27 cellular contexts compared by ENCODE assay signal in the genomic region with DNA sequence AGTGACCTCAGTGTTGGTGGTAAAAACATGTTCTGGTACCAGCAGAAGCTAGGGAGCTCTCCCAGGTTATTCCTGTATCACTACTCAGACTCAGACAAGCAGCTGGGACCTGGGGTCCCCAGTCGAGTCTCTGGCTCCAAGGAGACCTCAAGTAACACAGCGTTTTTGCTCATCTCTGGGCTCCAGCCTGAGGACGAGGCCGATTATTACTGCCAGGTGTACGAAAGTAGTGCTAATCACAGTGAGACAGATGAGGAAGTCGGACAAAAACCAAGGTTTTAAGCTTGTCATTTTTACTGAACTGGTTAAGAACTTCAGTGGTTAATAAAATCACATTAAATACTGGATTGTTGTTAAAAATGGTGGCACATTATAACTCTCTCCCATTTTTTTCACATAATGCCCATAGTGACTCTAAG. TPM values are rescaled to one million over a fixed set of nuclear protein-coding genes. Genes with fewer than 3 reads are reported as not detected.
DNase-seq lines count a peak whose midpoint lies in the region; ATAC-seq and TF ChIP-seq lines count a peak whose summit lies in the region.
"Had no signal": no experiment of that assay in that cellular context is flagged by ENCODE, and none has a peak within 500 bp of the region (broad histone marks: within the 10 kb centered on the region; RNA-seq: fewer than 3 reads in every experiment).

No MANE protein-coding gene starts in this region.

- H3K27me3 ChIP-seq in OCI-LY1 (ENCODE audit: insufficient read depth, low read length): no peaks in the 10 kb centered on the region

- H4K20me1 ChIP-seq in OCI-LY1 (ENCODE audit: insufficient read depth, low read length): no peaks in the 10 kb centered on the region

- peak overlapping the region; percentile 58 for H3K9ac ChIP-seq in OCI-LY1 (ENCODE audit: low read length)
- H3K9ac ChIP-seq: SK-N-SH had no signal

- no peaks in the 10 kb centered on the region for H3K9me2 ChIP-seq in OCI-LY1 (ENCODE audit: low read depth, low read length)
- H3K9me2 ChIP-seq: SK-N-SH had no signal

- no peaks in the 10 kb centered on the region for H3F3A ChIP-seq in OCI-LY1 (ENCODE audit: insufficient read depth, low read length)

- H3K36me3 Mint-ChIP-seq in naive B cell: no peaks in the 10 kb centered on the region
- H3K36me3 Mint-ChIP-seq: activated naive CD4-positive, alpha-beta T cell treated with anti-CD3 and anti-CD28 coated beads, Interleukin-2, amount 50 U/mL, for 72 hours; mesothelial cell of epicardium; naive thymus-derived CD8-positive, alpha-beta T cell had no signal

- H3K27ac ChIP-seq in OCI-LY1 (ENCODE audit: low read depth, low read length, poor library complexity, severe bottlenecking): peak overlapping the region; percentile 96
- no peak overlapping the region for H3K27ac ChIP-seq in substantia nigra (ENCODE audit: low read depth, low read length, poor library complexity, severe bottlenecking)
- H3K27ac ChIP-seq: esophagus muscularis mucosa, left lung, right atrium auricular region, VCaP had no signal

- no peak overlapping the region for H2AFZ ChIP-seq in OCI-LY1 (ENCODE audit: low read length)

- peaks cover 5% of the 10 kb centered on the region; the same call in 1 of the 2 replicates for H3K36me3 ChIP-seq in OCI-LY1 (ENCODE audit: insufficient read depth, low read length)
- H3K36me3 ChIP-seq: esophagus muscularis mucosa, left lung, right atrium auricular region had no signal

- no peaks in the 10 kb centered on the region for H3K9me3 Mint-ChIP-seq in naive B cell
- H3K9me3 Mint-ChIP-seq: activated naive CD4-positive, alpha-beta T cell treated with anti-CD3 and anti-CD28 coated beads, Interleukin-2, amount 50 U/mL, for 72 hours; activated T-helper 2 cell treated with anti-CD3 and anti-CD28 coated beads, Interferon-gamma antibody, Interleukin-2, Interleukin-4, amounts not matched to agents 10 μg/mL and 5 μg/mL and 100 μg/mL, durations not matched to agents 14 hours and 24 hours and 36 hours; endodermal cell; mesothelial cell of epicardium; T-helper 2 cell treated with Interferon-gamma antibody and Interleukin-4, amounts not matched to agents 5 μg/mL and 100 μg/mL, for 36 hours had no signal

- peak overlapping the region; percentile 59 for H3K4me2 ChIP-seq in OCI-LY1 (ENCODE audit: low read length)
- H3K4me2 ChIP-seq: SK-N-SH had no signal

- DNase-seq in GM12865 (ENCODE audit: low read depth): peak; percentile 45
- no peak for DNase-seq in naive B cell
- DNase-seq in activated T-cell treated with anti-CD3 and anti-CD28 coated beads for 4 hours: no peak
- DNase-seq in substantia nigra (lab: John Stamatoyannopoulos, UW): no peak
- DNase-seq: ACHN; activated CD4-positive, alpha-beta T cell treated with anti-CD3 and anti-CD28 coated beads, Interleukin-2, amount 50 U/mL, for 4 hours; activated CD8-positive, alpha-beta memory T cell treated with anti-CD3 and anti-CD28 coated beads, Interleukin-2, amount 50 U/mL, for 4 hours; anterior cingulate cortex; endodermal cell; HCEC 1CT; left lung; naive thymus-derived CD8-positive, alpha-beta T cell; NCI-H187 treated with DMSO at 0.1 percent for 48 hours; SK-N-SH; stimulated activated CD4-positive, alpha-beta T cell treated with anti-CD3 and anti-CD28 coated beads, Interleukin-4, amount 100 ng/mL, for 1 hour; stimulated activated naive CD8-positive, alpha-beta T cell treated with anti-CD3 and anti-CD28 coated beads, Interleukin-15, Interleukin-2, amounts not matched to agents 100 U/mL and 50 U/mL, for 24 hours had no signal

- TF ChIP-seq CTCF in GM12865 (IDR thresholded peaks at IDR 0.05; ENCODE audit: insufficient read depth, low read depth, low read length, missing control alignments) (no peak), OCI-LY1 (IDR thresholded peaks at IDR 0.05; ENCODE audit: low read length) (no peak)

- H3K27me3 Mint-ChIP-seq in naive B cell: no peaks in the 10 kb centered on the region

- H3K4me1 ChIP-seq in OCI-LY1 (ENCODE audit: insufficient read depth, low read length, severe bottlenecking): peaks cover 75% of the 10 kb centered on the region
- H3K4me1 ChIP-seq: esophagus muscularis mucosa, left lung, right atrium auricular region had no signal

- H3K9me3 ChIP-seq in OCI-LY1 (ENCODE audit: low read length): no peaks in the 10 kb centered on the region
- H3K9me3 ChIP-seq: esophagus muscularis mucosa, left lung, right atrium auricular region, SK-N-SH had no signal

- H3K27ac Mint-ChIP-seq in naive B cell: peak overlapping the region; percentile 74 to 86 (median 84)
- H3K27ac Mint-ChIP-seq: activated naive CD4-positive, alpha-beta T cell treated with anti-CD3 and anti-CD28 coated beads, Interleukin-2, amount 50 U/mL, for 72 hours; activated T-helper 2 cell treated with anti-CD3 and anti-CD28 coated beads, Interferon-gamma antibody, Interleukin-2, Interleukin-4, amounts not matched to agents 10 μg/mL and 5 μg/mL and 100 μg/mL, durations not matched to agents 14 hours and 24 hours and 36 hours; endodermal cell; mesothelial cell of epicardium; T-helper 2 cell treated with Interferon-gamma antibody and Interleukin-4, amounts not matched to agents 5 μg/mL and 100 μg/mL, for 36 hours had no signal

- peak overlapping the region in 6 of 8 donors; percentile 9 to 73 (median 69) for H3K4me3 Mint-ChIP-seq in naive B cell
- H3K4me3 Mint-ChIP-seq: endodermal cell; mesothelial cell of epicardium; naive thymus-derived CD8-positive, alpha-beta T cell; T-helper 2 cell treated with Interferon-gamma antibody and Interleukin-4, amounts not matched to agents 5 μg/mL and 100 μg/mL, for 36 hours had no signal

- H3K4me3 ChIP-seq in GM12865 (ENCODE audit: low read depth, low read length) (no peak overlapping the region), OCI-LY1 (ENCODE audit: low read depth, low read length, poor library complexity, severe bottlenecking) (peak overlapping the region; percentile 37)
- H3K4me3 ChIP-seq: esophagus muscularis mucosa, left lung, right atrium auricular region had no signal

- peaks cover 54 to 70% (median 64%) of the 10 kb centered on the region in 3 donors for H3K4me1 Mint-ChIP-seq in naive B cell
- H3K4me1 Mint-ChIP-seq: endodermal cell, mesothelial cell of epicardium had no signal

- 0 out of 2 replicates have a peak, but pooled peaks cover 3% of the 10 kb centered on the region for H3K79me2 ChIP-seq in OCI-LY1 (ENCODE audit: insufficient read depth, low read length)

- ATAC-seq in GM21737 (IDR thresholded peaks at IDR 0.05; ENCODE audit: unreplicated experiment) (peak; percentile 35), naive B cell (ENCODE audit: low read depth in 2 of 2) (peak; percentile 41 to 44), HG02884 (IDR thresholded peaks at IDR 0.05; ENCODE audit: unreplicated experiment) (no peak)
- no peak for ATAC-seq in activated CD4-positive, CD25-positive, alpha-beta regulatory T cell treated with anti-CD3 and anti-CD28 coated beads, Interleukin-2, amount 50 U/mL, for 24 hours
- ATAC-seq: left lung; naive thymus-derived CD8-positive, alpha-beta T cell had no signal

RNA-seq across cellular contexts. Expression of a gene that starts 42.7 kb away (rescaled TPM):
- polyA plus RNA-seq in naive B cell (ENCODE audit: low read depth in 6 of 6): 10 to 100 TPM in 2 of 6 donors, 1 to 10 TPM in 4; 1.2 to 23.1 (median 5.9) TPM
- polyA plus RNA-seq: naive thymus-derived CD8-positive, alpha-beta T cell; SK-N-SH had no signal

Comparison
In these comparisons a context has a peak if more than half of its experiments do, and no peak if none do; other contexts are left out.
1. ATAC-seq: peak in GM21737 (single experiment) and naive B cell (2 of 2); none in HG02884 (single experiment) and activated CD4-positive, CD25-positive, alpha-beta regulatory T cell treated with anti-CD3 and anti-CD28 coated beads, Interleukin-2, amount 50 U/mL, for 24 hours (0 of 2).